8 cellular contexts compared by ENCODE assay signal in genomic region chr21:42973991-42974831, GRCh38. TPM values are rescaled to one million over a fixed set of nuclear protein-coding genes. Genes with fewer than 3 reads are reported as not detected.
DNase-seq lines count a peak whose midpoint lies in the region; ATAC-seq lines count a peak whose summit lies in the region.

Gene PKNOX1 (plus strand): TSS chr21:42974562. CDS start chr21:43004382, 29,820 bp downstream.

- H3K27ac Mint-ChIP-seq in IgD-negative memory B cell = peak within 1 kb of the TSS; percentile 73 to 92 (median 88)

- no peaks in the 10 kb centered on the region for H3K27me3 Mint-ChIP-seq in IgD-negative memory B cell

- H3K4me1 Mint-ChIP-seq in IgD-negative memory B cell = peaks cover 13 to 17% (median 16%) of the 10 kb centered on the region in 3 donors

- peaks cover 2% of the 10 kb centered on the region for H3K36me3 Mint-ChIP-seq in IgD-negative memory B cell

- peak; percentile 98 for DNase-seq in DMS153 (lab: John Stamatoyannopoulos, UW)
- DNase-seq in OCI-M1 (lab: John Stamatoyannopoulos, UW) = peak; percentile 100
- DNase-seq in activated T-cell treated with anti-CD3 and anti-CD28 coated beads for 24 hours (ENCODE audit: low read depth) = peak; percentile 98
- peak; percentile 97 for DNase-seq in epidermal melanocyte (ENCODE audit: insufficient read length, low spot score)
- DNase-seq in middle frontal gyrus (ENCODE audit: extremely low spot score, low spot score) = peak; percentile 96
- DNase-seq in stimulated activated CD8-positive, alpha-beta memory T cell treated with anti-CD3 and anti-CD28 coated beads, Interleukin-2, amount 100 ng/mL, for 1 hour (ENCODE audit: low read depth in 2 of 2) = peak; percentile 97 to 100

- no peaks in the 10 kb centered on the region for H3K9me3 Mint-ChIP-seq in IgD-negative memory B cell

- peak; percentile 85 for ATAC-seq in GM21576 (IDR thresholded peaks at IDR 0.05; ENCODE audit: unreplicated experiment)

- H3K4me3 Mint-ChIP-seq in IgD-negative memory B cell = peak within 1 kb of the TSS; percentile 90 to 94 (median 92)

RNA-seq across cellular contexts. Expression of gene PKNOX1, which starts in this region (rescaled TPM):
- 13.1 TPM for polyA plus RNA-seq in IgD-negative memory B cell

Comparison
In these comparisons a context has a peak if more than half of its experiments do, and no peak if none do; other contexts are left out.
1. Peak in every context shown above with its lines: DNase-seq and ATAC-seq.